1 cellular context compared by ENCODE assay signal in the genomic region with DNA sequence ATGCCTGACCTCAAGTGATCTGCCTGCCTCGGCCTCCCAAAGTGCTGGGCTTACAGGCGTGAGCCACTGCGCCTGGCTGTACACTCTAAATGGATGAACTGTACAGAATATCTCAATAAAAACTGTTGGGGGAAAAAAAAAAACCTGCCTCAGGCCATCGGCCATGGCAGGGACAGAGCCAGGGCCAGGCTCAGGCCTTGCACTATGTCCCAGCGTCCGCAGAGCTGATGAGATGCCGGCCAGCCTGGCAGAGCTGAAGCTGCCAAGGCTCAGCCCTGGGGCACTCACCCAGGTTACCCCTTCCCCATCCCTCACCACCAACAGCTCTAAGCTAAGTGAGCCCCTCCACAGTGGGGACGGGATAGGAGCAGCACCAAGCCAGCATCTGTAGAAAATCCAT.
TF ChIP-seq lines count a peak whose summit lies in the region.

No MANE protein-coding gene starts in this region.

TF ChIP-seq in GM23338, 12 proteins besides CTCF, POLR2A, EP300 and RAD21:
- TF ChIP-seq STAT1 (IDR thresholded peaks at IDR 0.05; ENCODE audit: unreplicated experiment) = no peak
- TF ChIP-seq, protein P1, sequence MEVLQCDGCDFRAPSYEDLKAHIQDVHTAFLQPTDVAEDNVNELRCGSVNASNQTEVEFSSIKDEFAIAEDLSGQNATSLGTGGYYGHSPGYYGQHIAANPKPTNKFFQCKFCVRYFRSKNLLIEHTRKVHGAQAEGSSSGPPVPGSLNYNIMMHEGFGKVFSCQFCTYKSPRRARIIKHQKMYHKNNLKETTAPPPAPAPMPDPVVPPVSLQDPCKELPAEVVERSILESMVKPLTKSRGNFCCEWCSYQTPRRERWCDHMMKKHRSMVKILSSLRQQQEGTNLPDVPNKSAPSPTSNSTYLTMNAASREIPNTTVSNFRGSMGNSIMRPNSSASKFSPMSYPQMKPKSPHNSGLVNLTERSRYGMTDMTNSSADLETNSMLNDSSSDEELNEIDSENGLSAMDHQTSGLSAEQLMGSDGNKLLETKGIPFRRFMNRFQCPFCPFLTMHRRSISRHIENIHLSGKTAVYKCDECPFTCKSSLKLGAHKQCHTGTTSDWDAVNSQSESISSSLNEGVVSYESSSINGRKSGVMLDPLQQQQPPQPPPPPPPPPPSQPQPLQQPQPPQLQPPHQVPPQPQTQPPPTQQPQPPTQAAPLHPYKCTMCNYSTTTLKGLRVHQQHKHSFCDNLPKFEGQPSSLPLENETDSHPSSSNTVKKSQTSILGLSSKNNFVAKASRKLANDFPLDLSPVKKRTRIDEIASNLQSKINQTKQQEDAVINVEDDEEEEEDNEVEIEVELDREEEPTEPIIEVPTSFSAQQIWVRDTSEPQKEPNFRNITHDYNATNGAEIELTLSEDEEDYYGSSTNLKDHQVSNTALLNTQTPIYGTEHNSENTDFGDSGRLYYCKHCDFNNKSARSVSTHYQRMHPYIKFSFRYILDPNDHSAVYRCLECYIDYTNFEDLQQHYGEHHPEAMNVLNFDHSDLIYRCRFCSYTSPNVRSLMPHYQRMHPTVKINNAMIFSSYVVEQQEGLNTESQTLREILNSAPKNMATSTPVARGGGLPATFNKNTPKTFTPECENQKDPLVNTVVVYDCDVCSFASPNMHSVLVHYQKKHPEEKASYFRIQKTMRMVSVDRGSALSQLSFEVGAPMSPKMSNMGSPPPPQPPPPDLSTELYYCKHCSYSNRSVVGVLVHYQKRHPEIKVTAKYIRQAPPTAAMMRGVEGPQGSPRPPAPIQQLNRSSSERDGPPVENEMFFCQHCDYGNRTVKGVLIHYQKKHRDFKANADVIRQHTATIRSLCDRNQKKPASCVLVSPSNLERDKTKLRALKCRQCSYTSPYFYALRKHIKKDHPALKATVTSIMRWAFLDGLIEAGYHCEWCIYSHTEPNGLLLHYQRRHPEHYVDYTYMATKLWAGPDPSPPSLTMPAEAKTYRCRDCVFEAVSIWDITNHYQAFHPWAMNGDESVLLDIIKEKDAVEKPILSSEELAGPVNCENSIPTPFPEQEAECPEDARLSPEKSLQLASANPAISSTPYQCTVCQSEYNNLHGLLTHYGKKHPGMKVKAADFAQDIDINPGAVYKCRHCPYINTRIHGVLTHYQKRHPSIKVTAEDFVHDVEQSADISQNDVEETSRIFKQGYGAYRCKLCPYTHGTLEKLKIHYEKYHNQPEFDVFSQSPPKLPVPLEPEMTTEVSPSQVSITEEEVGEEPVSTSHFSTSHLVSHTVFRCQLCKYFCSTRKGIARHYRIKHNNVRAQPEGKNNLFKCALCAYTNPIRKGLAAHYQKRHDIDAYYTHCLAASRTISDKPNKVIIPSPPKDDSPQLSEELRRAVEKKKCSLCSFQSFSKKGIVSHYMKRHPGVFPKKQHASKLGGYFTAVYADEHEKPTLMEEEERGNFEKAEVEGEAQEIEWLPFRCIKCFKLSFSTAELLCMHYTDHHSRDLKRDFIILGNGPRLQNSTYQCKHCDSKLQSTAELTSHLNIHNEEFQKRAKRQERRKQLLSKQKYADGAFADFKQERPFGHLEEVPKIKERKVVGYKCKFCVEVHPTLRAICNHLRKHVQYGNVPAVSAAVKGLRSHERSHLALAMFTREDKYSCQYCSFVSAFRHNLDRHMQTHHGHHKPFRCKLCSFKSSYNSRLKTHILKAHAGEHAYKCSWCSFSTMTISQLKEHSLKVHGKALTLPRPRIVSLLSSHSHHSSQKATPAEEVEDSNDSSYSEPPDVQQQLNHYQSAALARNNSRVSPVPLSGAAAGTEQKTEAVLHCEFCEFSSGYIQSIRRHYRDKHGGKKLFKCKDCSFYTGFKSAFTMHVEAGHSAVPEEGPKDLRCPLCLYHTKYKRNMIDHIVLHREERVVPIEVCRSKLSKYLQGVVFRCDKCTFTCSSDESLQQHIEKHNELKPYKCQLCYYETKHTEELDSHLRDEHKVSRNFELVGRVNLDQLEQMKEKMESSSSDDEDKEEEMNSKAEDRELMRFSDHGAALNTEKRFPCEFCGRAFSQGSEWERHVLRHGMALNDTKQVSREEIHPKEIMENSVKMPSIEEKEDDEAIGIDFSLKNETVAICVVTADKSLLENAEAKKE (CRISPR knock-in tag; IDR thresholded peaks at IDR 0.05) = no peak
- no peak for TF ChIP-seq CREB1 (CRISPR knock-in tag; IDR thresholded peaks at IDR 0.05; ENCODE audit: low read depth)
- no peak for TF ChIP-seq NANOG (IDR thresholded peaks at IDR 0.05; ENCODE audit: borderline replicate concordance)
- no peak for TF ChIP-seq EZH2 (IDR thresholded peaks at IDR 0.05; ENCODE audit: low read depth, unreplicated experiment)
